Comparison of ENCODE assay signal across 7 cellular contexts in the genomic region with DNA sequence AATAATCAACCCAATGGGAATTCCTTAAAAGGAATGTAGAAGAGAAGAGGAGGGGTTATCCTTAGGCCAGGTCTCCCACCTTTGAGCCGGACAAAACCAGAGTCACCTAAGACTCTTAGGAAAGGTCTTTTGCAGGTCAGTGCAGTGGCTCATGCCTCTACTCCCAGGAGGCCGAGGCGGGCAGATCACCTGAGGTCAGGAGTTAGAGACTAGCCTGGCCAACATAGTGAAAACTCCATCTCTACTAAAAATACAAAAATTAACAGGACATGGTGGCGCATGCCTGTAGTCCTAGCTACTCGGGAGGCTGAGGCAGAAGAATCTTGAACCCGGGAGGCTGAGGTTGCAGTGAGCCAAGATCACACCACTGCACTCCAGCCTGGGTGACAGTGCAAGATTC.
DNase-seq lines count a peak whose midpoint lies in the region; ATAC-seq and TF ChIP-seq lines count a peak whose summit lies in the region.
"Not testable (repeated sequence)": the region's sequence is repeated elsewhere in the genome, so short reads cannot be mapped to it uniquely, and the experiment has no call there.

No MANE protein-coding gene starts in this region.

- H3K4me2 ChIP-seq in DND-41 (ENCODE audit: insufficient read depth, low read length); neural progenitor cell: not testable (repeated sequence)
- peak overlapping the region; percentile 63; the same call in 1 of the 2 replicates for H3K4me2 ChIP-seq in OCI-LY1 (ENCODE audit: low read length)

- H3K4me3 ChIP-seq in DND-41 (ENCODE audit: low read depth in 1 of 2, low read length in 2 of 2); OCI-LY1 (ENCODE audit: low read depth, low read length, poor library complexity, severe bottlenecking); cardiac muscle cell; lower lobe of right lung; neural progenitor cell; spleen: not testable (repeated sequence)

- H3K79me2 ChIP-seq in DND-41 (ENCODE audit: insufficient read depth, low read length) = peaks cover 78% of the 10 kb centered on the region
- not testable (repeated sequence) for H3K79me2 ChIP-seq in OCI-LY1 (ENCODE audit: insufficient read depth, low read length); neural progenitor cell (ENCODE audit: low read depth)

- not testable (repeated sequence) for H3K4me3 Mint-ChIP-seq in T-helper 17 cell, neural progenitor cell

- peak overlapping the region; percentile 27; the same call in 1 of the 2 replicates for H3K27ac ChIP-seq in DND-41 (ENCODE audit: low read length)
- H3K27ac ChIP-seq in OCI-LY1 (ENCODE audit: low read depth, low read length, poor library complexity, severe bottlenecking) = peak overlapping the region; percentile 91
- peak overlapping the region; percentile 74 for H3K27ac ChIP-seq in cardiac muscle cell
- peak overlapping the region; percentile 4 for H3K27ac ChIP-seq in lower lobe of right lung
- not testable (repeated sequence) for H3K27ac ChIP-seq in neural progenitor cell
- H3K27ac ChIP-seq in spleen = peak overlapping the region in 2 of 8 donors; percentile 52 to 59

- H3K27me3 Mint-ChIP-seq in T-helper 17 cell; neural progenitor cell (ENCODE audit: insufficient read depth, low read depth): not testable (repeated sequence)

- not testable (repeated sequence) for H3K27me3 ChIP-seq in DND-41 (ENCODE audit: insufficient read depth, low read length, poor library complexity); OCI-LY1 (ENCODE audit: insufficient read depth, low read length); cardiac muscle cell; lower lobe of right lung (ENCODE audit: low read depth); neural progenitor cell; spleen (replicated peaks in 1 of 7)

- not testable (repeated sequence) for TF ChIP-seq POLR2A in spleen (IDR thresholded peaks at IDR 0.05)

- not testable (repeated sequence) for H3K9me2 ChIP-seq in OCI-LY1 (ENCODE audit: low read depth, low read length)

- peaks cover 13% of the 10 kb centered on the region; the same call in 1 of the 2 replicates for H4K20me1 ChIP-seq in DND-41 (ENCODE audit: insufficient read depth, low read length)
- not testable (repeated sequence) for H4K20me1 ChIP-seq in OCI-LY1 (ENCODE audit: insufficient read depth, low read length)
- peaks cover 33% of the 10 kb centered on the region for H4K20me1 ChIP-seq in neural progenitor cell (ENCODE audit: low read depth)

- not testable (repeated sequence) for H3K9ac ChIP-seq in DND-41 (ENCODE audit: low read depth, low read length); neural progenitor cell
- H3K9ac ChIP-seq in OCI-LY1 (ENCODE audit: low read length) = peak overlapping the region; percentile 66; the same call in 1 of the 2 replicates

- H3K27ac Mint-ChIP-seq in T-helper 17 cell (peak overlapping the region; percentile 16), neural progenitor cell (peak overlapping the region; percentile 1)

- intact Hi-C loops in lower lobe of right lung (cut with DNase I); spleen (cut with DNase I; ENCODE audit: low total_unique reads): not testable (repeated sequence)

- not testable (repeated sequence) for ATAC-seq in DND-41 (ENCODE audit: insufficient read depth, low read depth); T-helper 17 cell; lower lobe of right lung

- H3K9me3 Mint-ChIP-seq in neural progenitor cell = not testable (repeated sequence)

- H3K9me3 ChIP-seq in DND-41 (ENCODE audit: insufficient read depth, low read length, severe bottlenecking); OCI-LY1 (ENCODE audit: low read length); T-helper 17 cell (ENCODE audit: control insufficient read depth, low read length, poor library complexity, severe bottlenecking); cardiac muscle cell (ENCODE audit: low read depth); lower lobe of right lung; neural progenitor cell (ENCODE audit: low read depth); spleen: not testable (repeated sequence)

- not testable (repeated sequence) for DNase-seq in DND-41; T-helper 17 cell; cardiac muscle cell (ENCODE audit: low read depth in 1 of 2, low spot score in 1 of 2); lower lobe of right lung; neural progenitor cell (ENCODE audit: low spot score)
- DNase-seq in spleen = peak; percentile 62

- 96 to 99% (median 99%) methylated on average over 6 of the region's 6 CpGs for WGBS in spleen, 5 donors

- H3K36me3 Mint-ChIP-seq in T-helper 17 cell (ENCODE audit: low read depth) = not testable (repeated sequence)
- H3K36me3 Mint-ChIP-seq in neural progenitor cell = peaks cover 42% of the 10 kb centered on the region

- not testable (repeated sequence) for H2AFZ ChIP-seq in DND-41 (ENCODE audit: low read depth, low read length); OCI-LY1 (ENCODE audit: low read length); neural progenitor cell (replicated peaks)

- H3K36me3 ChIP-seq in DND-41 (ENCODE audit: insufficient read depth, low read length) (peaks cover 97% of the 10 kb centered on the region), OCI-LY1 (ENCODE audit: insufficient read depth, low read length) (peaks cover 61% of the 10 kb centered on the region), spleen (peaks cover 0 to 38% (median 0%) of the 10 kb centered on the region in 6 donors)
- not testable (repeated sequence) for H3K36me3 ChIP-seq in cardiac muscle cell, lower lobe of right lung, neural progenitor cell

- peaks cover 17% of the 10 kb centered on the region for H3K4me1 Mint-ChIP-seq in T-helper 17 cell
- peaks cover 38% of the 10 kb centered on the region for H3K4me1 Mint-ChIP-seq in neural progenitor cell

- H3F3A ChIP-seq in OCI-LY1 (ENCODE audit: insufficient read depth, low read length); neural progenitor cell (ENCODE audit: low read depth): not testable (repeated sequence)

- H3K4me1 ChIP-seq in DND-41 (ENCODE audit: insufficient read depth, low read length); neural progenitor cell: not testable (repeated sequence)
- H3K4me1 ChIP-seq in OCI-LY1 (ENCODE audit: insufficient read depth, low read length, severe bottlenecking) (peaks cover 44% of the 10 kb centered on the region), cardiac muscle cell (ENCODE audit: low read depth) (peaks cover 37% of the 10 kb centered on the region), lower lobe of right lung (peaks cover 12% of the 10 kb centered on the region), spleen (peaks cover 13 to 36% (median 26%) of the 10 kb centered on the region in 6 donors)

- TF ChIP-seq CTCF in DND-41 (IDR thresholded peaks at IDR 0.05; ENCODE audit: borderline replicate concordance, extremely low read depth, low read length, poor library complexity, severe bottlenecking); OCI-LY1 (IDR thresholded peaks at IDR 0.05; ENCODE audit: low read length); cardiac muscle cell (IDR thresholded peaks at IDR 0.05; ENCODE audit: low read depth, low read length); lower lobe of right lung (IDR thresholded peaks at IDR 0.05); neural progenitor cell (IDR thresholded peaks at IDR 0.05); spleen (IDR thresholded peaks at IDR 0.05 in 8 of 11, conservative IDR thresholded peaks at IDR 0.05 in 3 of 11): not testable (repeated sequence)
